Comparison of ENCODE assay signal across 8 cellular contexts in genomic region chr1:95116666-95117206, GRCh38. TPM values are rescaled to one million over a fixed set of nuclear protein-coding genes. Genes with fewer than 3 reads are reported as not detected.
A peak's percentile ranks its signal among the peaks of the same experiment; 100 is the strongest.
DNase-seq lines count a peak whose midpoint lies in the region; ATAC-seq and TF ChIP-seq lines count a peak whose summit lies in the region.

No MANE protein-coding gene starts in this region.

- peaks cover 10 to 17% (median 13%) of the 10 kb centered on the region in 3 donors for H3K4me1 Mint-ChIP-seq in CD8-positive, alpha-beta memory T cell

- DNase-seq in CD8-positive, alpha-beta memory T cell, result peak; percentile 6 to 68 (median 31)
- DNase-seq in HUDEP-2 (lab: John Stamatoyannopoulos, UW; ENCODE audit: unreplicated experiment in 76 of 76) (peak in 73 of 76 experiments; percentile 14 to 85 (median 65)), NOMO-1 treated with DMSO at 0.1 percent for 48 hours (lab: John Stamatoyannopoulos, UW; ENCODE audit: unreplicated experiment) (peak; percentile 35), activated T-cell treated with anti-CD3 and anti-CD28 coated beads for 24 hours (ENCODE audit: low read depth) (peak; percentile 16), esophagus muscularis mucosa (ENCODE audit: extremely low spot score) (no peak), myocyte (ENCODE audit: low read depth) (peak; percentile 50)

- peak overlapping the region in 6 of 8 donors; percentile 22 to 88 (median 62) for H3K27ac Mint-ChIP-seq in CD8-positive, alpha-beta memory T cell

- H3K36me3 ChIP-seq in CD8-positive, alpha-beta memory T cell (ENCODE audit: insufficient read depth, low read length), result no peaks in the 10 kb centered on the region
- H3K36me3 ChIP-seq in esophagus muscularis mucosa, result no peaks in the 10 kb centered on the region
- H3K36me3 ChIP-seq in stomach smooth muscle (ENCODE audit: control insufficient read depth in 2 of 2, insufficient read depth in 2 of 2, low read length in 2 of 2), result no peaks in the 10 kb centered on the region

- H3K4me3 ChIP-seq in CD8-positive, alpha-beta memory T cell (ENCODE audit: low read length), result peak overlapping the region; percentile 72
- H3K4me3 ChIP-seq in esophagus muscularis mucosa (peak overlapping the region; percentile 82 to 92 (median 85)), stomach smooth muscle (ENCODE audit: low read length in 2 of 2) (peak overlapping the region; percentile 87)

- peak overlapping the region; percentile 65 for H3K27ac ChIP-seq in CD8-positive, alpha-beta memory T cell (ENCODE audit: low read depth, low read length)
- H3K27ac ChIP-seq in esophagus muscularis mucosa (replicated peaks in 1 of 4) (peak overlapping the region; percentile 71 to 83 (median 77)), stomach smooth muscle (ENCODE audit: low read length) (peak overlapping the region; percentile 55)

- no peaks in the 10 kb centered on the region for H3K9me3 ChIP-seq in CD8-positive, alpha-beta memory T cell (ENCODE audit: low read length)
- H3K9me3 ChIP-seq in esophagus muscularis mucosa (no peaks in the 10 kb centered on the region), stomach smooth muscle (ENCODE audit: control insufficient read depth in 2 of 2, low read length in 2 of 2) (no peaks in the 10 kb centered on the region)

- peaks cover 36 to 67% of the 10 kb centered on the region in 2 donors for H3K27me3 Mint-ChIP-seq in CD8-positive, alpha-beta memory T cell

- H3K9me3 Mint-ChIP-seq in CD8-positive, alpha-beta memory T cell, result no peaks in the 10 kb centered on the region

- CTCF ChIA-PET in CD8-positive, alpha-beta memory T cell (lab: Charles Lee), result interaction anchor here (0.8 to 3.0 kb wide), 2 partner anchors 12 to 117 kb away, joined by 3 to 15 read pairs; partner anchors contain the start of gene RWDD3

- peaks cover 10% of the 10 kb centered on the region for H3K27me3 ChIP-seq in CD8-positive, alpha-beta memory T cell (ENCODE audit: insufficient read depth, low read length, poor library complexity, severe bottlenecking)
- no peaks in the 10 kb centered on the region for H3K27me3 ChIP-seq in esophagus muscularis mucosa
- H3K27me3 ChIP-seq in stomach smooth muscle (ENCODE audit: control insufficient read depth in 1 of 2, insufficient read depth in 2 of 2, low read length in 2 of 2), result no peaks in the 10 kb centered on the region

- H3K4me3 Mint-ChIP-seq in CD8-positive, alpha-beta memory T cell, result peak overlapping the region; percentile 84 to 94 (median 91)

- intact Hi-C loops in esophagus muscularis mucosa (cut with DNase I), result loop anchor here (2.0 to 5.0 kb wide), 2 partner anchors 39 to 116 kb away; no protein-coding TSS in a partner anchor

- no peak for TF ChIP-seq EP300 in esophagus muscularis mucosa (IDR thresholded peaks at IDR 0.05)

- peaks cover 4% of the 10 kb centered on the region for H3K4me1 ChIP-seq in CD8-positive, alpha-beta memory T cell (ENCODE audit: insufficient read depth, low read length)
- H3K4me1 ChIP-seq in esophagus muscularis mucosa (peaks cover 6 to 31% (median 23%) of the 10 kb centered on the region in 4 donors), stomach smooth muscle (ENCODE audit: control insufficient read depth, insufficient read depth, low read length) (peaks cover 8% of the 10 kb centered on the region)

- peak; percentile 67 for ATAC-seq in GM21381 (IDR thresholded peaks at IDR 0.05; ENCODE audit: unreplicated experiment)

- peak overlapping the region; percentile 72 to 73 for H3K9ac ChIP-seq in stomach smooth muscle (ENCODE audit: low read length in 2 of 2)

- WGBS in esophagus muscularis mucosa, result 1% methylated on average over 17 of the region's 17 CpGs

- H3K36me3 Mint-ChIP-seq in CD8-positive, alpha-beta memory T cell, result peaks cover 0 to 2% (median 0%) of the 10 kb centered on the region in 3 donors

- TF ChIP-seq POLR2A in esophagus muscularis mucosa (IDR thresholded peaks at IDR 0.05; ENCODE audit: low read depth), result no peak

- peak; percentile 38 to 63 (median 63) for TF ChIP-seq CTCF in esophagus muscularis mucosa (IDR thresholded peaks at IDR 0.05)

- POLR2A ChIA-PET in CD8-positive, alpha-beta memory T cell (lab: Charles Lee), result interaction anchor here (1.2 kb wide), 1 partner anchor 44 kb away, joined by 10 read pairs; the partner anchor contains the start of gene ALG14

RNA-seq across cellular contexts. Expression of gene TLCD4, which starts 0.4 kb away (rescaled TPM):
- under 1 TPM; 0.04 to 0.09 TPM for total RNA-seq in CD8-positive, alpha-beta memory T cell
- not detected for polyA plus RNA-seq in CD8-positive, alpha-beta memory T cell
- total RNA-seq in esophagus muscularis mucosa (10 to 100 TPM in 1 of 4 donors, 1 to 10 TPM in 3; 8.4 to 15.9 (median 9.3) TPM), myocyte (5.3 and 9.1 TPM in 2 replicates)
- polyA plus RNA-seq in myocyte (2012), result 1.3 TPM

RNA-seq across cellular contexts. Expression of gene ALG14, which starts 44.0 kb away (rescaled TPM):
- 1 to 10 TPM; 4.4 to 4.6 TPM for total RNA-seq in CD8-positive, alpha-beta memory T cell
- polyA plus RNA-seq in CD8-positive, alpha-beta memory T cell, result 6.8 TPM
- under 1 TPM; 0.52 to 0.83 (median 0.74) TPM for total RNA-seq in esophagus muscularis mucosa
- 0.88 and 1.4 TPM in 2 replicates for total RNA-seq in myocyte
- 5.5 TPM for polyA plus RNA-seq in myocyte (2012)
